In the genomic region with DNA sequence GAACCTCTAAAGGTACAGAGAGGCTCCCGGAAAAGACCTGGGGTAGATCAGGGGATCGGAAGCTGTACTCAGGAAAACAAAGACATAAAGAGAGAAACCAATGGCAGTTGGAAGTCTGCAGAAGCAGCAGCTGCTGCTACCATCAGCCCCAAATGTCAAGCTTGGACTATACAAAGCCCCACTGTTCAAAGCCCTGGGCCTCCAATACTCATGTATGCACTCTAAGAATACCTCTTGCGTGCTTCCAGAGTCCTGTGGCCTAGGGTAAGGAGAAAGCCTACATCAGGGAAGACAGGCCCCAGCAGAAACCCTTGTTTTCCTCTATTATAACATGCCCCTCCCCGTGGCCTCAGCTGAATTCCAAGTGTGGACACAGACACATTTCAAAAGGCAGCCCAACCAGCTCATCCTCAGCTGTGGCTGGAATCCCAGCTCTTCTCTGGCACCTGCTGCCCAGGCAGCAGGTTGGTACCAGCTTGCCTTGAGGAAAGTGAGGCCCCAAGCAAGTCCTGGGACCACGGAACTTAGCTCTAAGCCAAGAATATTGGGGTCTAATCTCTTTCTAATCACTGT, we compare ENCODE assay signal across 25 cellular contexts. TPM values are rescaled to one million over a fixed set of nuclear protein-coding genes. Genes with fewer than 3 reads are reported as not detected.
A peak's percentile ranks its signal among the peaks of the same experiment; 100 is the strongest.
DNase-seq lines count a peak whose midpoint lies in the region; ATAC-seq lines count a peak whose summit lies in the region.
"Had no signal": no experiment of that assay in that cellular context is flagged by ENCODE, and none has a peak within 500 bp of the region (broad histone marks: within the 10 kb centered on the region; RNA-seq: fewer than 3 reads in every experiment).

No MANE protein-coding gene starts in this region.

- no peak for ATAC-seq in HG02588 (IDR thresholded peaks at IDR 0.05; ENCODE audit: unreplicated experiment)
- ATAC-seq: activated CD8-positive, alpha-beta memory T cell treated with anti-CD3 and anti-CD28 coated beads, Interleukin-2, amount 10 ng/mL, durations not matched to agents 7 days and 5 days; Right ventricle myocardium inferior; WTC11 had no signal

- peak overlapping the region; percentile 99 for H3K27ac ChIP-seq in caudate nucleus (ENCODE audit: low read depth, low read length)
- H3K27ac ChIP-seq in substantia nigra (ENCODE audit: low read depth, low read length, poor library complexity, severe bottlenecking), result peak overlapping the region; percentile 96
- H3K27ac ChIP-seq: brain microvascular endothelial cell, PC-9, stomach had no signal

- in situ Hi-C loops in G401 (cut with HindIII; ENCODE audit: low sequenced_read_pairs), result no loop called here

- DNase-seq in G401 (ENCODE audit: low spot score) (peak; percentile 61), caudate nucleus (lab: John Stamatoyannopoulos, UW) (peak in 21 of 61 donors; percentile 14 to 60 (median 40)), medulla oblongata (ENCODE audit: extremely low spot score) (peak; percentile 75), substantia nigra (lab: John Stamatoyannopoulos, UW) (peak in 19 of 49 donors; percentile 15 to 74 (median 36)), SHP77 treated with DMSO at 0.1 percent for 48 hours (lab: John Stamatoyannopoulos, UW) (no peak)
- DNase-seq in activated CD4-positive, alpha-beta T cell treated with anti-CD3 and anti-CD28 coated beads for 1 hour, result no peak
- DNase-seq: activated CD8-positive, alpha-beta memory T cell treated with anti-CD3 and anti-CD28 coated beads, Interleukin-2, amount 10 ng/mL, durations not matched to agents 7 days and 5 days; activated T-cell treated with anti-CD3 and anti-CD28 coated beads, Interleukin-2, amount 50 U/mL, for 48 hours; brain microvascular endothelial cell; effector CD8-positive, alpha-beta T cell; KG1; MM.1S; NCI-H2029 treated with DMSO at 0.1 percent for 48 hours; NCI-H526; PC-9; retina; stimulated activated CD4-positive, alpha-beta T cell treated with anti-CD3 and anti-CD28 coated beads, Interleukin-2, amount 100 ng/mL, for 24 hours; stomach; trophoblast cell had no signal

RNA-seq across cellular contexts. Expression of a gene that starts 19.3 kb away (rescaled TPM):
- total RNA-seq in G401 (2014; rRNA removed; shearing (Covaris generic)), result 35.9 and 36.3 TPM in 2 replicates

RNA-seq across cellular contexts. Expression of a gene that starts 45.5 kb away (rescaled TPM):
- total RNA-seq in G401 (2014; rRNA removed; shearing (Covaris generic)), result not detected in 2 replicates
- total RNA-seq: H1, osteocyte, PC-9, Right ventricle myocardium inferior, smooth muscle cell had no signal

Comparison
In these comparisons a context has a peak if more than half of its experiments do, and no peak if none do; other contexts are left out.
1. DNase-seq: peak in G401 (single experiment) and medulla oblongata (single experiment); none in SHP77 treated with DMSO at 0.1 percent for 48 hours (single experiment) and activated CD4-positive, alpha-beta T cell treated with anti-CD3 and anti-CD28 coated beads for 1 hour (single experiment).